In the genomic region with DNA sequence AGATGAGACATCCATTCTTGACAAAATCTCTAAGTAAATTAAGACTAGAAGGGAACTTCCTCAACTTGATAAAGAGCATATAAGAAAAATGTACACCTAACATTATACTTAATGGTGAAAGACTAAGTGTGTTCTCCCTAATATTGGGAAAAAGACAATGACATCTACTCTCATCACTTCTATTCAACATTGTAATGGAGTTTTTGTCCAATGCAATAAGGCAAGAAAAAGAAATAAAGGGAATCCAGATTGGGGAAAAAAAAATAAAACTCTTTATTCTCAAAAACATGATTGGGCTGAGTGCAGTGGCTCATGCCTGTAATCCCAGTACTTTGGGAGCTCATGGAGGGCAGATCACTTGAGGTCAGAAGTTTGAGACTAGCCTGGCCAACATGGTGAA, we compare ENCODE assay signal across 9 cellular contexts.
"Had no signal": no experiment of that assay in that cellular context is flagged by ENCODE, and none has a peak within 500 bp of the region (broad histone marks: within the 10 kb centered on the region; RNA-seq: fewer than 3 reads in every experiment).

No MANE protein-coding gene starts in this region.

- DNase-seq: IMR-90, Karpas-422, KBM-7, KG1 had no signal

- H3K27ac ChIP-seq: HL-60, KMS-11 had no signal

- H3K4me3 Mint-ChIP-seq: IgD-negative memory B cell had no signal

- FAIRE-seq: HepG2, HTR-8/SVneo had no signal

- ATAC-seq: HepG2 had no signal

- H3K27me3 Mint-ChIP-seq: IgD-negative memory B cell had no signal

- H3K4me2 ChIP-seq: KMS-11 had no signal

- H3K9ac ChIP-seq: KMS-11 had no signal

- H3K27ac Mint-ChIP-seq: IgD-negative memory B cell had no signal
